Comparison of ENCODE assay signal across 8 cellular contexts in genomic region chrX:38175140-38175539, GRCh38. TPM values are rescaled to one million over a fixed set of nuclear protein-coding genes. Genes with fewer than 3 reads are reported as not detected.
DNase-seq lines count a peak whose midpoint lies in the region; ATAC-seq and TF ChIP-seq lines count a peak whose summit lies in the region.

No MANE protein-coding gene starts in this region.

- H3K4me1 Mint-ChIP-seq in progenitor cell of endocrine pancreas (ENCODE audit: low read depth) = no peaks in the 10 kb centered on the region
- H3K4me1 Mint-ChIP-seq in activated T-helper 17 cell treated with anti-CD3 and anti-CD28 coated beads, Interleukin-2, amount 50 U/mL, for 72 hours = no peaks in the 10 kb centered on the region

- no peaks in the 10 kb centered on the region for H3K27me3 Mint-ChIP-seq in progenitor cell of endocrine pancreas
- peaks cover under 1% of the 10 kb centered on the region for H3K27me3 Mint-ChIP-seq in activated T-helper 17 cell treated with anti-CD3 and anti-CD28 coated beads, Interleukin-2, amount 50 U/mL, for 72 hours

- H3K4me2 ChIP-seq in GM23248 (ENCODE audit: unreplicated experiment) = no peak overlapping the region

- H3K4me3 ChIP-seq in AG10803 (ENCODE audit: low read length) (no peak overlapping the region), GM23248 (no peak overlapping the region)

- H3K27ac ChIP-seq in GM23248 = no peak overlapping the region

- H3K9ac ChIP-seq in GM23248 = no peak overlapping the region

- ATAC-seq in HG03521 (IDR thresholded peaks at IDR 0.05; ENCODE audit: unreplicated experiment) = no peak
- no peak for ATAC-seq in HG03196 (IDR thresholded peaks at IDR 0.05; ENCODE audit: unreplicated experiment)
- ATAC-seq in activated T-helper 17 cell treated with anti-CD3 and anti-CD28 coated beads, Interleukin-2, amount 50 U/mL, for 72 hours (replicated peaks) = no peak

- H3K4me3 Mint-ChIP-seq in progenitor cell of endocrine pancreas (ENCODE audit: low read depth) = no peak overlapping the region
- no peak overlapping the region for H3K4me3 Mint-ChIP-seq in activated T-helper 17 cell treated with anti-CD3 and anti-CD28 coated beads, Interleukin-2, amount 50 U/mL, for 72 hours

- H3K79me2 ChIP-seq in GM23248 (ENCODE audit: insufficient read depth) = no peaks in the 10 kb centered on the region; the same call in 1 of the 2 replicates

- no peaks in the 10 kb centered on the region for H3K4me1 ChIP-seq in GM23248 (ENCODE audit: insufficient read depth)

- no peak overlapping the region for H3K27ac Mint-ChIP-seq in progenitor cell of endocrine pancreas
- no peak overlapping the region for H3K27ac Mint-ChIP-seq in activated T-helper 17 cell treated with anti-CD3 and anti-CD28 coated beads, Interleukin-2, amount 50 U/mL, for 72 hours

- no peaks in the 10 kb centered on the region for H3K36me3 Mint-ChIP-seq in progenitor cell of endocrine pancreas (ENCODE audit: insufficient read depth)
- H3K36me3 Mint-ChIP-seq in activated T-helper 17 cell treated with anti-CD3 and anti-CD28 coated beads, Interleukin-2, amount 50 U/mL, for 72 hours (ENCODE audit: low read depth) = no peaks in the 10 kb centered on the region

- no peaks in the 10 kb centered on the region for H3K9me3 ChIP-seq in GM23248 (ENCODE audit: low read depth)

- in situ Hi-C loops in GM23248 (cut with MboI) = no loop called here

- H3K9me2 ChIP-seq in GM23248 (ENCODE audit: insufficient read depth) = no peaks in the 10 kb centered on the region

- no peaks in the 10 kb centered on the region for H4K20me1 ChIP-seq in GM23248 (ENCODE audit: insufficient read depth)

- H3F3A ChIP-seq in GM23248 (ENCODE audit: insufficient read depth) = no peaks in the 10 kb centered on the region

- H2AFZ ChIP-seq in GM23248 = no peak overlapping the region

- H3K27me3 ChIP-seq in GM23248 (replicated peaks; ENCODE audit: insufficient read depth) = no peaks in the 10 kb centered on the region

- H3K36me3 ChIP-seq in GM23248 (ENCODE audit: low read depth) = no peaks in the 10 kb centered on the region

- DNase-seq in AG10803 (ENCODE audit: low read depth) = no peak
- DNase-seq in GM23248 = peak; percentile 21
- DNase-seq in NCI-H446 treated with DMSO at 0.1 percent for 48 hours (lab: John Stamatoyannopoulos, UW) = peak; percentile 29
- DNase-seq in ecto neural progenitor cell (ENCODE audit: low spot score) = peak; percentile 58
- peak; percentile 18 for DNase-seq in progenitor cell of endocrine pancreas (ENCODE audit: low spot score, unreplicated experiment)

- TF ChIP-seq CTCF in AG10803 (conservative IDR thresholded peaks at IDR 0.05; ENCODE audit: low read length) (peak; percentile 21; the same call in 1 of the 2 replicates), progenitor cell of endocrine pancreas (IDR thresholded peaks at IDR 0.05; ENCODE audit: unreplicated experiment) (peak; percentile 71)

- H3K9me3 Mint-ChIP-seq in progenitor cell of endocrine pancreas (ENCODE audit: low read depth) = peaks cover 4% of the 10 kb centered on the region
- H3K9me3 Mint-ChIP-seq in activated T-helper 17 cell treated with anti-CD3 and anti-CD28 coated beads, Interleukin-2, amount 50 U/mL, for 72 hours = no peaks in the 10 kb centered on the region

- WGBS in GM23248 (ENCODE audit: low coverage in 1 of 2, low lambda C conversion rate in 2 of 2, missing lambda C conversion rate in 2 of 2), 2 experiments = 100% methylated on average over 2 of the region's 3 CpGs

RNA-seq across cellular contexts. Expression of gene SRPX, which starts 45.5 kb away (rescaled TPM):
- 53.1 and 75.7 TPM in 2 replicates for total RNA-seq in GM23248 (2014; rRNA removed; shearing (Covaris generic))
- 82.2 and 84.4 TPM in 2 replicates for polyA plus RNA-seq in GM23248 (2016; fragmentation: Nextera tagmentation; extraction: Ambion mirVana)
- 1.3 and 1.8 TPM in 2 replicates for total RNA-seq in progenitor cell of endocrine pancreas
- total RNA-seq in activated T-helper 17 cell treated with anti-CD3 and anti-CD28 coated beads, Interleukin-2, amount 50 U/mL, for 72 hours = 1 to 10 TPM in 1 of 2 donors, under 1 TPM in 1; 0.65 to 1.4 TPM

Comparison
In these comparisons a context has a peak if more than half of its experiments do, and no peak if none do; other contexts are left out.
1. RNA of gene SRPX, which starts 45.5 kb away (total RNA-seq): 53.1 to 75.7 TPM in GM23248; 1.3 to 1.8 TPM in progenitor cell of endocrine pancreas and 0.65 to 1.4 TPM in activated T-helper 17 cell treated with anti-CD3 and anti-CD28 coated beads, Interleukin-2, amount 50 U/mL, for 72 hours; every median in the first group is over 10 times any median in the second.